ENCODE assay signal across 1 cellular context in the genomic region with DNA sequence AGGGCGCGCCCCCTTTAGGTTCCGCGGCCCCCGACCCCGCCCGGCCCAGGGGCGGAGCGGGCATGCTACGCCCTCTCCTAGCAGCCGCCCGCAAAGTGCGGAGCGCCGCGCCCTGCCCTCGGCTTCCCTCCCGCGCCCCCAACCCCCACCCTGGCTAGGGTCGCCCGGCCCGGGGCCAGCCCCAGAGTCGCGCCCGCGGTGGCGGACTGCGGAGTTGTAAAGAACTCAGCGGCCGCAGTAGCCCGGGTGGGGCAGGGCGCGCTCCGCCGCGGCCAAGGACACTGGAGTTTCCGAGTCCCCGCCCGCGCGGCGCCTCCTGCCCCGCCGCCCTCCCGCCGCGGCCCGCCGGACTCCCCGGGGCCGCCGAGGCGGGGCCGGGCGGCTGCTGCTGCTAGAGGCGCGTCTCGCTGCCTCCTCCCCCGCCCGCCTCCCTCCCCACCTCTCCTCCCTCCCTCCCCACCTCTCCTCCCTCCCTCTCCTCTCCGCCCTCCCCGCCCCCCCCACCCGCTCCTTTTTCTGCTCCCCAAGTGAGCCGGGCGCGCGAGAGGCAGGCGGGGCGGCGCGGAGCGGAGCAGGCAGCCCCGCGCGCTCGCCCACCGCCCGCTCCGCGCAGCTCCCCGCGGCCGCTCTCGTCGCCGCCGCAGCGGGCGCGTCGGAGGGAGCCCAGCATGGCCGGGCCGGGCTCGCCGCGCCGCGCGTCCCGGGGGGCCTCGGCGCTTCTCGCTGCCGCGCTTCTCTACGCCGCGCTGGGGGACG.
TF ChIP-seq lines count a peak whose summit lies in the region.

A gene (plus strand): TSS at position 507 of the 756 bp plus-strand sequence.

TF ChIP-seq in HCT116, 20 proteins besides CTCF, POLR2A, EP300 and RAD21 (continued from another document):
- TF ChIP-seq, protein P1, sequence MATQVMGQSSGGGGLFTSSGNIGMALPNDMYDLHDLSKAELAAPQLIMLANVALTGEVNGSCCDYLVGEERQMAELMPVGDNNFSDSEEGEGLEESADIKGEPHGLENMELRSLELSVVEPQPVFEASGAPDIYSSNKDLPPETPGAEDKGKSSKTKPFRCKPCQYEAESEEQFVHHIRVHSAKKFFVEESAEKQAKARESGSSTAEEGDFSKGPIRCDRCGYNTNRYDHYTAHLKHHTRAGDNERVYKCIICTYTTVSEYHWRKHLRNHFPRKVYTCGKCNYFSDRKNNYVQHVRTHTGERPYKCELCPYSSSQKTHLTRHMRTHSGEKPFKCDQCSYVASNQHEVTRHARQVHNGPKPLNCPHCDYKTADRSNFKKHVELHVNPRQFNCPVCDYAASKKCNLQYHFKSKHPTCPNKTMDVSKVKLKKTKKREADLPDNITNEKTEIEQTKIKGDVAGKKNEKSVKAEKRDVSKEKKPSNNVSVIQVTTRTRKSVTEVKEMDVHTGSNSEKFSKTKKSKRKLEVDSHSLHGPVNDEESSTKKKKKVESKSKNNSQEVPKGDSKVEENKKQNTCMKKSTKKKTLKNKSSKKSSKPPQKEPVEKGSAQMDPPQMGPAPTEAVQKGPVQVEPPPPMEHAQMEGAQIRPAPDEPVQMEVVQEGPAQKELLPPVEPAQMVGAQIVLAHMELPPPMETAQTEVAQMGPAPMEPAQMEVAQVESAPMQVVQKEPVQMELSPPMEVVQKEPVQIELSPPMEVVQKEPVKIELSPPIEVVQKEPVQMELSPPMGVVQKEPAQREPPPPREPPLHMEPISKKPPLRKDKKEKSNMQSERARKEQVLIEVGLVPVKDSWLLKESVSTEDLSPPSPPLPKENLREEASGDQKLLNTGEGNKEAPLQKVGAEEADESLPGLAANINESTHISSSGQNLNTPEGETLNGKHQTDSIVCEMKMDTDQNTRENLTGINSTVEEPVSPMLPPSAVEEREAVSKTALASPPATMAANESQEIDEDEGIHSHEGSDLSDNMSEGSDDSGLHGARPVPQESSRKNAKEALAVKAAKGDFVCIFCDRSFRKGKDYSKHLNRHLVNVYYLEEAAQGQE (IDR thresholded peaks at IDR 0.05; ENCODE audit: low read depth), result no peak
- TF ChIP-seq SRF (IDR thresholded peaks at IDR 0.05; ENCODE audit: low read depth) (no peak), EGR1 (IDR thresholded peaks at IDR 0.05; ENCODE audit: low read depth) (no peak), ELF1 (IDR thresholded peaks at IDR 0.05; ENCODE audit: borderline replicate concordance, low read depth) (no peak), ZFX (IDR thresholded peaks at IDR 0.05) (no peak), FOSL1 (IDR thresholded peaks at IDR 0.05; ENCODE audit: low read depth) (no peak), POLR2AphosphoS5 (IDR thresholded peaks at IDR 0.05; ENCODE audit: low read depth, low read length) (no peak)
- TF ChIP-seq, protein P2, sequence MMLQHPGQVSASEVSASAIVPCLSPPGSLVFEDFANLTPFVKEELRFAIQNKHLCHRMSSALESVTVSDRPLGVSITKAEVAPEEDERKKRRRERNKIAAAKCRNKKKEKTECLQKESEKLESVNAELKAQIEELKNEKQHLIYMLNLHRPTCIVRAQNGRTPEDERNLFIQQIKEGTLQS (IDR thresholded peaks at IDR 0.05), result no peak
TF ChIP-seq in HCT116: peak in this region for 0.
